In the genomic region with DNA sequence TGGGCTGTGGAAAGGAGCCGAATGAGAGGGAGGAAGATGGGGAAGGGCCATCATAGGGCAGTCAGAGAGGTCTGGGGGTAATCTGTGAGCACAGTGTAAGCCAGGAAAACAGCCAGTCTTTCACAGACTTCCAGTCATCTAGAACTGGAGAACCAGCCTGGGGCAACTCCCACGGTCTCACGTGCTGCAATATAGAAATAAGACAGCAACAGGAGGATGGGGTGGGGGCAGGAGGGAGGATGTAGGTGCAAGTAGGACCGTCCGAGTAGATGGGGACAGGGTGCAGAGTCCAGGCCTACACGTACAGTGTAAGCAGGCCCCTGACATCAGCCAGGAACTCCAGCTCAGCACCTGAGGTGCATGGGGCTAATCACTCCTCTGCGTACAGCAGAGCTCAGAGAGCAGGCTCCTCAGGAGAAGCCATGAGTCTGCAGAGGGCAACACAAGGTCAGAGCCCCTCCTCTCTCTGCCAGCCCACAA, we compare ENCODE assay signal across 1 cellular context.
TF ChIP-seq lines count a peak whose summit lies in the region.

No MANE protein-coding gene starts in this region.

TF ChIP-seq in HepG2, 621 proteins besides CTCF, POLR2A, EP300 and RAD21 (continued from another document and continues in another):
- TF ChIP-seq, protein P1, sequence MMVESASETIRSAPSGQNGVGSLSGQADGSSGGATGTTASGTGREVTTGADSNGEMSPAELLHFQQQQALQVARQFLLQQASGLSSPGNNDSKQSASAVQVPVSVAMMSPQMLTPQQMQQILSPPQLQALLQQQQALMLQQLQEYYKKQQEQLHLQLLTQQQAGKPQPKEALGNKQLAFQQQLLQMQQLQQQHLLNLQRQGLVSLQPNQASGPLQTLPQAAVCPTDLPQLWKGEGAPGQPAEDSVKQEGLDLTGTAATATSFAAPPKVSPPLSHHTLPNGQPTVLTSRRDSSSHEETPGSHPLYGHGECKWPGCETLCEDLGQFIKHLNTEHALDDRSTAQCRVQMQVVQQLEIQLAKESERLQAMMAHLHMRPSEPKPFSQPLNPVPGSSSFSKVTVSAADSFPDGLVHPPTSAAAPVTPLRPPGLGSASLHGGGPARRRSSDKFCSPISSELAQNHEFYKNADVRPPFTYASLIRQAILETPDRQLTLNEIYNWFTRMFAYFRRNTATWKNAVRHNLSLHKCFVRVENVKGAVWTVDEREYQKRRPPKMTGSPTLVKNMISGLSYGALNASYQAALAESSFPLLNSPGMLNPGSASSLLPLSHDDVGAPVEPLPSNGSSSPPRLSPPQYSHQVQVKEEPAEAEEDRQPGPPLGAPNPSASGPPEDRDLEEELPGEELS (CRISPR knock-in tag; IDR thresholded peaks at IDR 0.05) = peak; percentile 50; the same call in 1 of the 2 replicates
- peak; percentile 58 for TF ChIP-seq FOSL2 (CRISPR knock-in tag; IDR thresholded peaks at IDR 0.05)
- peak; percentile 22; the same call in 1 of the 2 replicates for TF ChIP-seq NR2F6 (IDR thresholded peaks at IDR 0.05)
- TF ChIP-seq NR2F6 (CRISPR knock-in tag; IDR thresholded peaks at IDR 0.05) = peak; percentile 62; the same call in 1 of the 2 replicates
- TF ChIP-seq ARNTL (CRISPR knock-in tag; IDR thresholded peaks at IDR 0.05) = no peak
- 0 out of 2 replicates have a peak, but pooled peaks have one; percentile 77 for TF ChIP-seq RCOR2 (CRISPR knock-in tag; IDR thresholded peaks at IDR 0.05)
- peak; percentile 48 for TF ChIP-seq ZEB1 (IDR thresholded peaks at IDR 0.05; ENCODE audit: insufficient replicate concordance, low read depth)
- peak; percentile 58 for TF ChIP-seq ZMAT3 (CRISPR knock-in tag; conservative IDR thresholded peaks at IDR 0.05)
- TF ChIP-seq ZMYM2 (CRISPR knock-in tag; IDR thresholded peaks at IDR 0.05) = peak; percentile 79
- TF ChIP-seq ZNF224 (CRISPR knock-in tag; IDR thresholded peaks at IDR 0.05) = 0 out of 2 replicates have a peak, but pooled peaks have one; percentile 41
- peak; percentile 59; the same call in 1 of the 2 replicates for TF ChIP-seq ZNF331 (CRISPR knock-in tag; IDR thresholded peaks at IDR 0.05)
- TF ChIP-seq ZNF589 (CRISPR knock-in tag; conservative IDR thresholded peaks at IDR 0.05) = no peak
- TF ChIP-seq ZNF124 (CRISPR knock-in tag; IDR thresholded peaks at IDR 0.05) = 0 out of 2 replicates have a peak, but pooled peaks have one; percentile 13
- no peak for TF ChIP-seq DMAP1 (CRISPR knock-in tag; IDR thresholded peaks at IDR 0.05)
- TF ChIP-seq, protein P2, sequence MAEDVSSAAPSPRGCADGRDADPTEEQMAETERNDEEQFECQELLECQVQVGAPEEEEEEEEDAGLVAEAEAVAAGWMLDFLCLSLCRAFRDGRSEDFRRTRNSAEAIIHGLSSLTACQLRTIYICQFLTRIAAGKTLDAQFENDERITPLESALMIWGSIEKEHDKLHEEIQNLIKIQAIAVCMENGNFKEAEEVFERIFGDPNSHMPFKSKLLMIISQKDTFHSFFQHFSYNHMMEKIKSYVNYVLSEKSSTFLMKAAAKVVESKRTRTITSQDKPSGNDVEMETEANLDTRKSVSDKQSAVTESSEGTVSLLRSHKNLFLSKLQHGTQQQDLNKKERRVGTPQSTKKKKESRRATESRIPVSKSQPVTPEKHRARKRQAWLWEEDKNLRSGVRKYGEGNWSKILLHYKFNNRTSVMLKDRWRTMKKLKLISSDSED (CRISPR knock-in tag; IDR thresholded peaks at IDR 0.05) = no peak
- TF ChIP-seq ZNF430 (CRISPR knock-in tag; IDR thresholded peaks at IDR 0.05) = peak; percentile 59; the same call in 1 of the 2 replicates
- TF ChIP-seq, protein P3, sequence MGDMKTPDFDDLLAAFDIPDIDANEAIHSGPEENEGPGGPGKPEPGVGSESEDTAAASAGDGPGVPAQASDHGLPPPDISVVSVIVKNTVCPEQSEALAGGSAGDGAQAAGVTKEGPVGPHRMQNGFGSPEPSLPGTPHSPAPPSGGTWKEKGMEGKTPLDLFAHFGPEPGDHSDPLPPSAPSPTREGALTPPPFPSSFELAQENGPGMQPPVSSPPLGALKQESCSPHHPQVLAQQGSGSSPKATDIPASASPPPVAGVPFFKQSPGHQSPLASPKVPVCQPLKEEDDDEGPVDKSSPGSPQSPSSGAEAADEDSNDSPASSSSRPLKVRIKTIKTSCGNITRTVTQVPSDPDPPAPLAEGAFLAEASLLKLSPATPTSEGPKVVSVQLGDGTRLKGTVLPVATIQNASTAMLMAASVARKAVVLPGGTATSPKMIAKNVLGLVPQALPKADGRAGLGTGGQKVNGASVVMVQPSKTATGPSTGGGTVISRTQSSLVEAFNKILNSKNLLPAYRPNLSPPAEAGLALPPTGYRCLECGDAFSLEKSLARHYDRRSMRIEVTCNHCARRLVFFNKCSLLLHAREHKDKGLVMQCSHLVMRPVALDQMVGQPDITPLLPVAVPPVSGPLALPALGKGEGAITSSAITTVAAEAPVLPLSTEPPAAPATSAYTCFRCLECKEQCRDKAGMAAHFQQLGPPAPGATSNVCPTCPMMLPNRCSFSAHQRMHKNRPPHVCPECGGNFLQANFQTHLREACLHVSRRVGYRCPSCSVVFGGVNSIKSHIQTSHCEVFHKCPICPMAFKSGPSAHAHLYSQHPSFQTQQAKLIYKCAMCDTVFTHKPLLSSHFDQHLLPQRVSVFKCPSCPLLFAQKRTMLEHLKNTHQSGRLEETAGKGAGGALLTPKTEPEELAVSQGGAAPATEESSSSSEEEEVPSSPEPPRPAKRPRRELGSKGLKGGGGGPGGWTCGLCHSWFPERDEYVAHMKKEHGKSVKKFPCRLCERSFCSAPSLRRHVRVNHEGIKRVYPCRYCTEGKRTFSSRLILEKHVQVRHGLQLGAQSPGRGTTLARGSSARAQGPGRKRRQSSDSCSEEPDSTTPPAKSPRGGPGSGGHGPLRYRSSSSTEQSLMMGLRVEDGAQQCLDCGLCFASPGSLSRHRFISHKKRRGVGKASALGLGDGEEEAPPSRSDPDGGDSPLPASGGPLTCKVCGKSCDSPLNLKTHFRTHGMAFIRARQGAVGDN (CRISPR knock-in tag; IDR thresholded peaks at IDR 0.05) = peak; percentile 97
- TF ChIP-seq ZFP90 (CRISPR knock-in tag; IDR thresholded peaks at IDR 0.05; ENCODE audit: borderline replicate concordance) = 0 out of 2 replicates have a peak, but pooled peaks have one; percentile 77
- TF ChIP-seq, protein P4, sequence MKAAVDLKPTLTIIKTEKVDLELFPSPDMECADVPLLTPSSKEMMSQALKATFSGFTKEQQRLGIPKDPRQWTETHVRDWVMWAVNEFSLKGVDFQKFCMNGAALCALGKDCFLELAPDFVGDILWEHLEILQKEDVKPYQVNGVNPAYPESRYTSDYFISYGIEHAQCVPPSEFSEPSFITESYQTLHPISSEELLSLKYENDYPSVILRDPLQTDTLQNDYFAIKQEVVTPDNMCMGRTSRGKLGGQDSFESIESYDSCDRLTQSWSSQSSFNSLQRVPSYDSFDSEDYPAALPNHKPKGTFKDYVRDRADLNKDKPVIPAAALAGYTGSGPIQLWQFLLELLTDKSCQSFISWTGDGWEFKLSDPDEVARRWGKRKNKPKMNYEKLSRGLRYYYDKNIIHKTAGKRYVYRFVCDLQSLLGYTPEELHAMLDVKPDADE (CRISPR knock-in tag; IDR thresholded peaks at IDR 0.05) = no peak
- TF ChIP-seq RBFOX2 (IDR thresholded peaks at IDR 0.05; ENCODE audit: low read depth, low read length) = no peak
- TF ChIP-seq ZNF383 (CRISPR knock-in tag; IDR thresholded peaks at IDR 0.05; ENCODE audit: borderline replicate concordance) = no peak
- TF ChIP-seq GABPB1 (CRISPR knock-in tag; IDR thresholded peaks at IDR 0.05) = no peak
- TF ChIP-seq, protein P5, sequence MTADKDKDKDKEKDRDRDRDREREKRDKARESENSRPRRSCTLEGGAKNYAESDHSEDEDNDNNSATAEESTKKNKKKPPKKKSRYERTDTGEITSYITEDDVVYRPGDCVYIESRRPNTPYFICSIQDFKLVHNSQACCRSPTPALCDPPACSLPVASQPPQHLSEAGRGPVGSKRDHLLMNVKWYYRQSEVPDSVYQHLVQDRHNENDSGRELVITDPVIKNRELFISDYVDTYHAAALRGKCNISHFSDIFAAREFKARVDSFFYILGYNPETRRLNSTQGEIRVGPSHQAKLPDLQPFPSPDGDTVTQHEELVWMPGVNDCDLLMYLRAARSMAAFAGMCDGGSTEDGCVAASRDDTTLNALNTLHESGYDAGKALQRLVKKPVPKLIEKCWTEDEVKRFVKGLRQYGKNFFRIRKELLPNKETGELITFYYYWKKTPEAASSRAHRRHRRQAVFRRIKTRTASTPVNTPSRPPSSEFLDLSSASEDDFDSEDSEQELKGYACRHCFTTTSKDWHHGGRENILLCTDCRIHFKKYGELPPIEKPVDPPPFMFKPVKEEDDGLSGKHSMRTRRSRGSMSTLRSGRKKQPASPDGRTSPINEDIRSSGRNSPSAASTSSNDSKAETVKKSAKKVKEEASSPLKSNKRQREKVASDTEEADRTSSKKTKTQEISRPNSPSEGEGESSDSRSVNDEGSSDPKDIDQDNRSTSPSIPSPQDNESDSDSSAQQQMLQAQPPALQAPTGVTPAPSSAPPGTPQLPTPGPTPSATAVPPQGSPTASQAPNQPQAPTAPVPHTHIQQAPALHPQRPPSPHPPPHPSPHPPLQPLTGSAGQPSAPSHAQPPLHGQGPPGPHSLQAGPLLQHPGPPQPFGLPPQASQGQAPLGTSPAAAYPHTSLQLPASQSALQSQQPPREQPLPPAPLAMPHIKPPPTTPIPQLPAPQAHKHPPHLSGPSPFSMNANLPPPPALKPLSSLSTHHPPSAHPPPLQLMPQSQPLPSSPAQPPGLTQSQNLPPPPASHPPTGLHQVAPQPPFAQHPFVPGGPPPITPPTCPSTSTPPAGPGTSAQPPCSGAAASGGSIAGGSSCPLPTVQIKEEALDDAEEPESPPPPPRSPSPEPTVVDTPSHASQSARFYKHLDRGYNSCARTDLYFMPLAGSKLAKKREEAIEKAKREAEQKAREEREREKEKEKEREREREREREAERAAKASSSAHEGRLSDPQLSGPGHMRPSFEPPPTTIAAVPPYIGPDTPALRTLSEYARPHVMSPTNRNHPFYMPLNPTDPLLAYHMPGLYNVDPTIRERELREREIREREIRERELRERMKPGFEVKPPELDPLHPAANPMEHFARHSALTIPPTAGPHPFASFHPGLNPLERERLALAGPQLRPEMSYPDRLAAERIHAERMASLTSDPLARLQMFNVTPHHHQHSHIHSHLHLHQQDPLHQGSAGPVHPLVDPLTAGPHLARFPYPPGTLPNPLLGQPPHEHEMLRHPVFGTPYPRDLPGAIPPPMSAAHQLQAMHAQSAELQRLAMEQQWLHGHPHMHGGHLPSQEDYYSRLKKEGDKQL (CRISPR knock-in tag; IDR thresholded peaks at IDR 0.05; ENCODE audit: low read depth) = peak; percentile 30; the same call in 1 of the 2 replicates
- TF ChIP-seq ERF (CRISPR knock-in tag; IDR thresholded peaks at IDR 0.05) = peak; percentile 15; the same call in 1 of the 2 replicates
- peak; percentile 36; the same call in 1 of the 2 replicates for TF ChIP-seq GATAD1 (CRISPR knock-in tag; IDR thresholded peaks at IDR 0.05)
- TF ChIP-seq, protein P6, sequence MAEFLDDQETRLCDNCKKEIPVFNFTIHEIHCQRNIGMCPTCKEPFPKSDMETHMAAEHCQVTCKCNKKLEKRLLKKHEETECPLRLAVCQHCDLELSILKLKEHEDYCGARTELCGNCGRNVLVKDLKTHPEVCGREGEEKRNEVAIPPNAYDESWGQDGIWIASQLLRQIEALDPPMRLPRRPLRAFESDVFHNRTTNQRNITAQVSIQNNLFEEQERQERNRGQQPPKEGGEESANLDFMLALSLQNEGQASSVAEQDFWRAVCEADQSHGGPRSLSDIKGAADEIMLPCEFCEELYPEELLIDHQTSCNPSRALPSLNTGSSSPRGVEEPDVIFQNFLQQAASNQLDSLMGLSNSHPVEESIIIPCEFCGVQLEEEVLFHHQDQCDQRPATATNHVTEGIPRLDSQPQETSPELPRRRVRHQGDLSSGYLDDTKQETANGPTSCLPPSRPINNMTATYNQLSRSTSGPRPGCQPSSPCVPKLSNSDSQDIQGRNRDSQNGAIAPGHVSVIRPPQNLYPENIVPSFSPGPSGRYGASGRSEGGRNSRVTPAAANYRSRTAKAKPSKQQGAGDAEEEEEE (CRISPR knock-in tag; IDR thresholded peaks at IDR 0.05; ENCODE audit: borderline replicate concordance) = 0 out of 2 replicates have a peak, but pooled peaks have one; percentile 68
- TF ChIP-seq SAP130 (CRISPR knock-in tag; IDR thresholded peaks at IDR 0.05; ENCODE audit: low read depth) = peak; percentile 73
- no peak for TF ChIP-seq ZNF234 (CRISPR knock-in tag; conservative IDR thresholded peaks at IDR 0.05)
- 0 out of 2 replicates have a peak, but pooled peaks have one; percentile 46 for TF ChIP-seq TRIM24 (CRISPR knock-in tag; IDR thresholded peaks at IDR 0.05)
- TF ChIP-seq SALL2 (CRISPR knock-in tag; IDR thresholded peaks at IDR 0.05) = 0 out of 2 replicates have a peak, but pooled peaks have one; percentile 61
- TF ChIP-seq ZSCAN20 (CRISPR knock-in tag; IDR thresholded peaks at IDR 0.05; ENCODE audit: borderline replicate concordance) = no peak
- peak; percentile 72; the same call in 1 of the 2 replicates for TF ChIP-seq ZNF788 (CRISPR knock-in tag; IDR thresholded peaks at IDR 0.05; ENCODE audit: borderline replicate concordance)
- TF ChIP-seq ZNF709 (CRISPR knock-in tag; IDR thresholded peaks at IDR 0.05) = peak; percentile 38; the same call in 1 of the 2 replicates
- no peak for TF ChIP-seq FOXP1 (IDR thresholded peaks at IDR 0.05)
- peak; percentile 25; the same call in 1 of the 2 replicates for TF ChIP-seq FOXP1 (CRISPR knock-in tag; IDR thresholded peaks at IDR 0.05)
- TF ChIP-seq, protein P7, sequence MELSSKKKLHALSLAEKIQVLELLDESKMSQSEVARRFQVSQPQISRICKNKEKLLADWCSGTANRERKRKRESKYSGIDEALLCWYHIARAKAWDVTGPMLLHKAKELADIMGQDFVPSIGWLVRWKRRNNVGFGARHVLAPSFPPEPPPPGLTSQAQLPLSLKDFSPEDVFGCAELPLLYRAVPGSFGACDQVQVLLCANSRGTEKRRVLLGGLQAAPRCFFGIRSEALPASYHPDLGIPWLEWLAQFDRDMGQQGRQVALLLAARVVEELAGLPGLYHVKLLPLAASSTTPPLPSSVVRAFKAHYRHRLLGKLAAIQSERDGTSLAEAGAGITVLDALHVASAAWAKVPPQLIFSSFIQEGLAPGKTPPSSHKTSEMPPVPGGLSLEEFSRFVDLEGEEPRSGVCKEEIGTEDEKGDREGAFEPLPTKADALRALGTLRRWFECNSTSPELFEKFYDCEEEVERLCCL (CRISPR knock-in tag; IDR thresholded peaks at IDR 0.05; ENCODE audit: borderline replicate concordance) = no peak
- peak; percentile 71 for TF ChIP-seq ZNF605 (CRISPR knock-in tag; IDR thresholded peaks at IDR 0.05)
- TF ChIP-seq ESRRA (CRISPR knock-in tag; IDR thresholded peaks at IDR 0.05; ENCODE audit: low read depth) = peak; percentile 90
- peak; percentile 73; the same call in 1 of the 2 replicates for TF ChIP-seq ZNF839 (CRISPR knock-in tag; IDR thresholded peaks at IDR 0.05; ENCODE audit: borderline replicate concordance)
- peak; percentile 91 for TF ChIP-seq ZNF883 (CRISPR knock-in tag; IDR thresholded peaks at IDR 0.05; ENCODE audit: not compliant biosample characterization)
- TF ChIP-seq ZBTB8A (CRISPR knock-in tag; IDR thresholded peaks at IDR 0.05; ENCODE audit: borderline replicate concordance, low read depth) = no peak
- no peak for TF ChIP-seq RNF2 (conservative IDR thresholded peaks at IDR 0.05; ENCODE audit: low read depth)
- peak; percentile 43; the same call in 1 of the 2 replicates for TF ChIP-seq ZNF451 (CRISPR knock-in tag; IDR thresholded peaks at IDR 0.05)
- peak; percentile 93 for TF ChIP-seq HNF4A (CRISPR knock-in tag; IDR thresholded peaks at IDR 0.05)
- TF ChIP-seq POGZ (CRISPR knock-in tag; IDR thresholded peaks at IDR 0.05) = peak; percentile 87
